Comparison of ENCODE assay signal across 14 cellular contexts in the genomic region with DNA sequence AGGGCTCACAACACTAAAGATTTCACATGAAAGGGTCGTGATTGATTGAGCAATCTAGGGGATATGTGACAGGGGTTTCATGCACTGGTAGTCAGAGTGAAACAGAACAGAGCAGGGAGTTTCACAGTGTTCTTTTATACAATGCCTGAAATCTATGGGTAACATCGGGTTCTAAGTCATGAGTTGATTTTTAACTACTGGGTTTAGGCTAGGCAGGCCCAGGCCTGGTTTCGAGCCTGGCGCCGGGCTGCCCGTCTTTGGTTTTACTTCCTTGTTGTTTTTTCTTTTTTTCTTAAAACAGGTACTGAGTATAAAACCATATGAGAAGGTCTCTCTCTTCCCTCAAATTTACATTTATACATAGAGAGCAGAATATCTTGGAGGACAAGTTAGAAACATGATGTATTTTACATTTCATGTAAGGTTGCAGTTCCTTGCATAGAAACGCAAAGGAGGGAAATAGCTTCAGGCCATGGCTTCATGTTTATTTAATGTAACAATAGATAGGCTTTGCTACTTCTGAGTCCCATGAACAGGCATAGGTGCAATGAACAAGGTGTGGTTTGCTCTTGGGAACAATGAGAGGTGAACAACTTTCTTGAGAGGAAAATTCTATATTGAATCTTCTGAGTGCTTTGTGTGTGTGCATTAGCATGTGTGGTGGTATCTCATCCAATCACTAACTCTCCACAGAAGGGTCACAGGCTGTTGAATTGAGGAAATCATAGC.
A peak's percentile ranks its signal among the peaks of the same experiment; 100 is the strongest.
DNase-seq lines count a peak whose midpoint lies in the region; ATAC-seq and TF ChIP-seq lines count a peak whose summit lies in the region.
"Had no signal": no experiment of that assay in that cellular context is flagged by ENCODE, and none has a peak within 500 bp of the region (broad histone marks: within the 10 kb centered on the region; RNA-seq: fewer than 3 reads in every experiment).

No MANE protein-coding gene starts in this region.

- H3K4me1 Mint-ChIP-seq in glutamatergic neuron (ENCODE audit: low read depth, unreplicated experiment) (peaks cover 5% of the 10 kb centered on the region), neural crest cell (peaks cover 9% of the 10 kb centered on the region)
- H3K4me1 Mint-ChIP-seq: B cell; CD4-positive, alpha-beta memory T cell had no signal

- WGBS in tibial nerve, 2 donors: 91 to 92% methylated on average over 7 of the region's 7 CpGs

- no peaks in the 10 kb centered on the region for H4K20me1 ChIP-seq in OCI-LY3 (ENCODE audit: insufficient read depth, low read length)

- ATAC-seq in GM19463 (IDR thresholded peaks at IDR 0.05; ENCODE audit: unreplicated experiment): peak; percentile 44
- ATAC-seq: K562 had no signal

- no peak for TF ChIP-seq CTCF in OCI-LY3 (IDR thresholded peaks at IDR 0.05; ENCODE audit: low read depth, low read length)
- TF ChIP-seq CTCF in glutamatergic neuron (IDR thresholded peaks at IDR 0.05; ENCODE audit: partially characterized antibody, unreplicated experiment): no peak
- no peak for TF ChIP-seq CTCF in neural crest cell (conservative IDR thresholded peaks at IDR 0.05)
- TF ChIP-seq CTCF in tibial nerve (IDR thresholded peaks at IDR 0.05): no peak

- H3K9me3 ChIP-seq in OCI-LY3 (ENCODE audit: insufficient read depth, low read length) (peaks cover 11% of the 10 kb centered on the region; the same call in 1 of the 2 replicates), tibial nerve (peaks cover 0 to 11% (median 0%) of the 10 kb centered on the region in 4 donors)

- H3K79me2 ChIP-seq in OCI-LY3 (ENCODE audit: low read length): no peaks in the 10 kb centered on the region

- TF ChIP-seq POLR2A in tibial nerve (IDR thresholded peaks at IDR 0.05): no peak

- peaks cover 26% of the 10 kb centered on the region for H3K36me3 ChIP-seq in OCI-LY3 (replicated peaks; ENCODE audit: low read depth, low read length)
- H3K36me3 ChIP-seq in H7 (replicated peaks; ENCODE audit: control insufficient read depth, insufficient read depth, low read length): no peaks in the 10 kb centered on the region
- no peaks in the 10 kb centered on the region for H3K36me3 ChIP-seq in tibial nerve

- no peak for TF ChIP-seq EP300 in tibial nerve (IDR thresholded peaks at IDR 0.05)

- peak overlapping the region; percentile 11; the same call in 1 of the 2 replicates for H2AFZ ChIP-seq in OCI-LY3 (ENCODE audit: low read depth, low read length)

- H3K4me2 ChIP-seq in OCI-LY3 (ENCODE audit: low read length): peak overlapping the region; percentile 61

- H3K9me3 Mint-ChIP-seq in glutamatergic neuron (ENCODE audit: unreplicated experiment) (no peaks in the 10 kb centered on the region), neural crest cell (peaks cover 13% of the 10 kb centered on the region)
- H3K9me3 Mint-ChIP-seq: HFFc6 had no signal

- peak overlapping the region; percentile 81 for H3K9ac ChIP-seq in OCI-LY3 (ENCODE audit: low read length)

- H3K36me3 Mint-ChIP-seq in glutamatergic neuron (ENCODE audit: unreplicated experiment): no peaks in the 10 kb centered on the region
- H3K36me3 Mint-ChIP-seq in neural crest cell (ENCODE audit: low read depth): no peaks in the 10 kb centered on the region
- H3K36me3 Mint-ChIP-seq: CD4-positive, alpha-beta memory T cell had no signal

- peaks cover 2% of the 10 kb centered on the region for H3K27me3 Mint-ChIP-seq in glutamatergic neuron (ENCODE audit: unreplicated experiment)
- no peaks in the 10 kb centered on the region for H3K27me3 Mint-ChIP-seq in neural crest cell (ENCODE audit: low read depth)
- H3K27me3 Mint-ChIP-seq: B cell; CD4-positive, alpha-beta memory T cell had no signal

- H3K4me1 ChIP-seq in OCI-LY3 (ENCODE audit: low read length) (peaks cover 69% of the 10 kb centered on the region), tibial nerve (no peaks in the 10 kb centered on the region)

- DNase-seq in glutamatergic neuron: no peak
- no peak for DNase-seq in neural crest cell (ENCODE audit: low read depth, low spot score)
- no peak for DNase-seq in H7
- no peak for DNase-seq in tibial nerve (ENCODE audit: low spot score in 2 of 2)
- DNase-seq in activated T-cell treated with anti-CD3 and anti-CD28 coated beads for 4 hours: no peak
- DNase-seq: C1 segment of cervical spinal cord; CD4-positive, alpha-beta memory T cell; DMS79; HCEC 1CT; HFFc6 had no signal

- H3K27ac Mint-ChIP-seq in glutamatergic neuron (ENCODE audit: unreplicated experiment): peak overlapping the region; percentile 46
- H3K27ac Mint-ChIP-seq in neural crest cell (ENCODE audit: unreplicated experiment): peak overlapping the region; percentile 75
- H3K27ac Mint-ChIP-seq: B cell; CD4-positive, alpha-beta memory T cell; HFFc6 had no signal

- H3K27ac ChIP-seq in OCI-LY3 (ENCODE audit: low read length) (peak overlapping the region; percentile 97), tibial nerve (no peak overlapping the region)

- H3K27me3 ChIP-seq in OCI-LY3 (ENCODE audit: low read depth, low read length) (no peaks in the 10 kb centered on the region), H7 (ENCODE audit: control insufficient read depth, insufficient read depth, low read length) (no peaks in the 10 kb centered on the region), tibial nerve (no peaks in the 10 kb centered on the region)

- no peak overlapping the region for H3K4me3 Mint-ChIP-seq in glutamatergic neuron (ENCODE audit: unreplicated experiment)
- H3K4me3 Mint-ChIP-seq in neural crest cell: no peak overlapping the region
- H3K4me3 Mint-ChIP-seq: B cell; CD4-positive, alpha-beta memory T cell; HFFc6 had no signal

- H3K4me3 ChIP-seq in OCI-LY3 (ENCODE audit: low read length) (peak overlapping the region; percentile 9; the same call in 1 of the 2 replicates), H7 (ENCODE audit: insufficient read depth, low read depth, low read length) (no peak overlapping the region), tibial nerve (no peak overlapping the region)
- H3K4me3 ChIP-seq: K562 had no signal
